ENCODE assay signal across 8 cellular contexts in the genomic region with DNA sequence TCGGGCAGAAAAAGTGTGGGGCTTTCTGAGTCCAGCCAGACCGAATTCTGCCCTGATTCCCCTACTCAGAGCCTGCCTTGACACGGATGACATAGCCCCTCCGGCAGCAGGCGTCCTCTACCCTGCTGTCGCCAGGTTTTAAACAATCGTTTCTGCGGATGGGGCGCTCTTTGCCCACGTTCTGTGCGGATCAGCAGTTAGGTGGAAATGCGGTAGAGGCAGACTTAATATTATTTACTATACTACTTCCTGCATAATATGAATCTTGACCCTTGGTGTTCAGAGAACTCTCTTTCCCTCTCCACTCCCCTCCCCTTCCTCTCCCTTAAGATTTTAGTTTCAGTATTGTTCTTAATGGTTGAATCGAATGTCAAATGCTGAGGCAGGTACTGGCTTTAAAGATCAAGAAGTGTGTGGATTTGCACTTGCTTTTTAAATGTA. TPM values are rescaled to one million over a fixed set of nuclear protein-coding genes. Genes with fewer than 3 reads are reported as not detected.
DNase-seq lines count a peak whose midpoint lies in the region; ATAC-seq, FAIRE-seq and TF ChIP-seq lines count a peak whose summit lies in the region.

No MANE protein-coding gene starts in this region.

- H3K4me1 ChIP-seq in iPS-20b (ENCODE audit: insufficient read depth, low read length) = peaks cover 45% of the 10 kb centered on the region
- peaks cover 30% of the 10 kb centered on the region for H3K4me1 ChIP-seq in upper lobe of right lung

- peak; percentile 82 for FAIRE-seq in GM12891 (lab: Jason Lieb, UNC)

- ATAC-seq in GM21825 (IDR thresholded peaks at IDR 0.05; ENCODE audit: unreplicated experiment) (peak; percentile 18), upper lobe of right lung (no peak), HG03521 (IDR thresholded peaks at IDR 0.05; ENCODE audit: unreplicated experiment) (no peak)

- no peak overlapping the region for H3K9ac ChIP-seq in iPS-20b (ENCODE audit: low read depth, low read length)

- peaks cover 5% of the 10 kb centered on the region for H3K27me3 Mint-ChIP-seq in T-helper 2 cell treated with Interferon-gamma antibody and Interleukin-4, amounts not matched to agents 5 μg/mL and 100 μg/mL, for 36 hours (ENCODE audit: low read depth)

- TF ChIP-seq POLR2A in GM12891 (IDR thresholded peaks at IDR 0.05; ENCODE audit: low read depth, low read length) = no peak

- no peaks in the 10 kb centered on the region for H3K36me3 ChIP-seq in iPS-20b (ENCODE audit: insufficient read depth, low read depth, low read length)
- no peaks in the 10 kb centered on the region for H3K36me3 ChIP-seq in upper lobe of right lung

- H3K4me3 Mint-ChIP-seq in T-helper 2 cell treated with Interferon-gamma antibody and Interleukin-4, amounts not matched to agents 5 μg/mL and 100 μg/mL, for 36 hours = peak overlapping the region; percentile 98

- no peak for TF ChIP-seq CTCF in upper lobe of right lung (IDR thresholded peaks at IDR 0.05)

- intact Hi-C loops in upper lobe of right lung (cut with DNase I) = no loop called here

- peaks cover 99% of the 10 kb centered on the region for H3K27me3 ChIP-seq in iPS-20b (ENCODE audit: insufficient read depth, low read length)
- peaks cover 72% of the 10 kb centered on the region for H3K27me3 ChIP-seq in upper lobe of right lung

- no peak for DNase-seq in GM12891 (ENCODE audit: insufficient read length, low spot score)
- no peak for DNase-seq in T-helper 2 cell treated with Interferon-gamma antibody and Interleukin-4, amounts not matched to agents 5 μg/mL and 100 μg/mL, for 36 hours (ENCODE audit: low spot score)
- DNase-seq in upper lobe of right lung = no peak
- no peak for DNase-seq in amygdala (lab: John Stamatoyannopoulos, UW)
- no peak for DNase-seq in mucosa of gallbladder (ENCODE audit: low spot score)

- H3K27ac ChIP-seq in iPS-20b (ENCODE audit: low read length) (no peak overlapping the region), upper lobe of right lung (peak overlapping the region; percentile 65)

- H3K4me3 ChIP-seq in iPS-20b (ENCODE audit: low read length) (peak overlapping the region; percentile 60; the same call in 1 of the 2 replicates), upper lobe of right lung (peak overlapping the region; percentile 55)

- H3K9me3 ChIP-seq in iPS-20b (ENCODE audit: insufficient read depth, low read depth, low read length) = peaks cover 3% of the 10 kb centered on the region; the same call in 1 of the 2 replicates
- no peaks in the 10 kb centered on the region for H3K9me3 ChIP-seq in upper lobe of right lung

- peaks cover 36% of the 10 kb centered on the region for H3K4me1 Mint-ChIP-seq in T-helper 2 cell treated with Interferon-gamma antibody and Interleukin-4, amounts not matched to agents 5 μg/mL and 100 μg/mL, for 36 hours (ENCODE audit: low read depth)

- H3K27ac Mint-ChIP-seq in T-helper 2 cell treated with Interferon-gamma antibody and Interleukin-4, amounts not matched to agents 5 μg/mL and 100 μg/mL, for 36 hours = peak overlapping the region; percentile 93

- H3K9me3 Mint-ChIP-seq in T-helper 2 cell treated with Interferon-gamma antibody and Interleukin-4, amounts not matched to agents 5 μg/mL and 100 μg/mL, for 36 hours = no peaks in the 10 kb centered on the region

- H3K36me3 Mint-ChIP-seq in T-helper 2 cell treated with Interferon-gamma antibody and Interleukin-4, amounts not matched to agents 5 μg/mL and 100 μg/mL, for 36 hours (ENCODE audit: low read depth) = peaks cover 85% of the 10 kb centered on the region

TF ChIP-seq in GM12891, 5 proteins besides CTCF, POLR2A, EP300 and RAD21:
- TF ChIP-seq TAF1 (IDR thresholded peaks at IDR 0.05; ENCODE audit: low read depth, low read length) (no peak), SPI1 (IDR thresholded peaks at IDR 0.05; ENCODE audit: low read depth, low read length) (peak; percentile 40; the same call in 1 of the 2 replicates), POU2F2 (IDR thresholded peaks at IDR 0.05; ENCODE audit: low read depth, low read length) (no peak), PAX5 (IDR thresholded peaks at IDR 0.05; ENCODE audit: insufficient read depth, low read length, severe bottlenecking) (no peak), POLR2AphosphoS5 (IDR thresholded peaks at IDR 0.05; ENCODE audit: low read depth, low read length) (no peak)

RNA-seq across cellular contexts. Expression of a gene that starts 2.4 kb away (rescaled TPM):
- polyA plus RNA-seq in GM12891 (2012; ENCODE audit: low read depth, missing spikeins) = 7.1 TPM
- total RNA-seq in upper lobe of right lung = 3.2 TPM
- 1.5 TPM for total RNA-seq in mucosa of gallbladder
